Comparison of ENCODE assay signal across 9 cellular contexts in the genomic region with DNA sequence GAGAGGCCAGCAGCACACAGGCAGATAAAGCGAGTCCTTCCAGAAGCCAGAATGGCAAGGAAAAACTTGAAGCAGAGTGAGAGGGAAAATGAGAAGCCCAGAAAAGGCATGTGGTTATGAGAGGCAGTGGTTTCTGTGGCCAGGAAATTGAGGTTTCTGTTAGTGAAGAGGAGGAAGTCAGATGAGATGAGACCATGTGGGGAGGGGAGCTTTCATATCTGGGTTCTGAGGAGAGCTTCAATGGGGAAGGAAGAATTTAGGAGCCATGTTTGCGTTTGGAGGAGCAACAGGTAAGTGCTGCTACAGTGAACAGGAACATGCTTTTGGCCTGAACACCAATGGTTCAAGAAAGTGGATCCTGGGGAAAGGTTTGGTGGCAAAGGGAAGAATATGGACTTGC. TPM values are rescaled to one million over a fixed set of nuclear protein-coding genes. Genes with fewer than 3 reads are reported as not detected.
DNase-seq lines count a peak whose midpoint lies in the region; ATAC-seq and TF ChIP-seq lines count a peak whose summit lies in the region.
"Had no signal": no experiment of that assay in that cellular context is flagged by ENCODE, and none has a peak within 500 bp of the region (broad histone marks: within the 10 kb centered on the region; RNA-seq: fewer than 3 reads in every experiment).

No MANE protein-coding gene starts in this region.

- H3K4me2 ChIP-seq in mesenchymal stem cell (ENCODE audit: low read length, poor library complexity, severe bottlenecking) = no peak overlapping the region

- H4K8ac ChIP-seq in mesenchymal stem cell (ENCODE audit: low read length) = no peak overlapping the region

- H3K4me1 Mint-ChIP-seq in activated CD4-positive, alpha-beta T cell treated with anti-CD3 and anti-CD28 coated beads, Interleukin-2, amount 10 ng/mL, durations not matched to agents 7 days and 5 days = peaks cover 24% of the 10 kb centered on the region

- no peak overlapping the region for H2AFZ ChIP-seq in mesenchymal stem cell (ENCODE audit: low read depth, low read length)

- H3K4me1 ChIP-seq in mesenchymal stem cell (ENCODE audit: control insufficient read depth, insufficient read depth, low read depth, low read length) (no peaks in the 10 kb centered on the region), testis (no peaks in the 10 kb centered on the region)

- H2BK5ac ChIP-seq in mesenchymal stem cell (ENCODE audit: low read depth, low read length, poor library complexity, severe bottlenecking) = no peak overlapping the region

- no peaks in the 10 kb centered on the region for H3K36me3 ChIP-seq in mesenchymal stem cell (ENCODE audit: control insufficient read depth in 1 of 2, insufficient read depth in 2 of 2, low read depth in 1 of 2, low read length in 2 of 2)
- H3K36me3 ChIP-seq in testis (ENCODE audit: low read depth, missing control alignments) = no peaks in the 10 kb centered on the region

- no peak overlapping the region for H3K4me3 ChIP-seq in mesenchymal stem cell (ENCODE audit: insufficient read depth in 1 of 2, low read depth in 1 of 2, low read length in 2 of 2)
- H3K4me3 ChIP-seq in testis = no peak overlapping the region

- DNase-seq in activated CD4-positive, alpha-beta T cell treated with anti-CD3 and anti-CD28 coated beads for 4 hours = peak; percentile 4 to 5
- DNase-seq in activated CD4-positive, alpha-beta T cell treated with anti-CD3 and anti-CD28 coated beads for 1 hour = no peak
- DNase-seq in activated CD4-positive, alpha-beta T cell treated with anti-CD3 and anti-CD28 coated beads, Interleukin-2, amount 10 ng/mL, durations not matched to agents 7 days and 5 days = peak; percentile 79
- DNase-seq in stimulated activated CD8-positive, alpha-beta memory T cell treated with anti-CD3 and anti-CD28 coated beads, Interleukin-12 subunit alpha, Interleukin-12 subunit beta, amount 100 ng/mL, for 24 hours (ENCODE audit: extremely low read depth) = peak; percentile 5
- DNase-seq in mesenchymal stem cell (no peak), testis (no peak)
- DNase-seq: NCI-H524 treated with DMSO at 0.1 percent for 48 hours had no signal

- H4K91ac ChIP-seq in mesenchymal stem cell (ENCODE audit: low read length) = no peak overlapping the region

- H3K27ac Mint-ChIP-seq in activated CD4-positive, alpha-beta T cell treated with anti-CD3 and anti-CD28 coated beads, Interleukin-2, amount 10 ng/mL, durations not matched to agents 7 days and 5 days = no peak overlapping the region

- H3K9me3 Mint-ChIP-seq in activated CD4-positive, alpha-beta T cell treated with anti-CD3 and anti-CD28 coated beads, Interleukin-2, amount 10 ng/mL, durations not matched to agents 7 days and 5 days = no peaks in the 10 kb centered on the region

- WGBS in mesenchymal stem cell = 74% methylated on average over 2 of the region's 2 CpGs
- 84 to 87% methylated on average over 2 of the region's 2 CpGs for WGBS in testis, 2 donors

- CTCF ChIA-PET in activated CD4-positive, alpha-beta T cell treated with anti-CD3 and anti-CD28 coated beads, Interleukin-2, amount 10 ng/mL, durations not matched to agents 7 days and 5 days (lab: Charles Lee) = no interaction called here

- H3K4me3 Mint-ChIP-seq in activated CD4-positive, alpha-beta T cell treated with anti-CD3 and anti-CD28 coated beads, Interleukin-2, amount 10 ng/mL, durations not matched to agents 7 days and 5 days = peak overlapping the region; percentile 0

- ATAC-seq in HG03342 (IDR thresholded peaks at IDR 0.05; ENCODE audit: unreplicated experiment) = peak; percentile 70
- no peak for ATAC-seq in GM18520 (IDR thresholded peaks at IDR 0.05; ENCODE audit: unreplicated experiment)

- H3K18ac ChIP-seq in mesenchymal stem cell (ENCODE audit: low read depth in 1 of 2, low read length in 2 of 2) = no peak overlapping the region

- H3K9me3 ChIP-seq in mesenchymal stem cell (ENCODE audit: control insufficient read depth, low read length) (no peaks in the 10 kb centered on the region), testis (no peaks in the 10 kb centered on the region)

- H3K4ac ChIP-seq in mesenchymal stem cell (ENCODE audit: low read depth in 1 of 2, low read length in 2 of 2) = no peak overlapping the region

- no peak overlapping the region for H3K27ac ChIP-seq in mesenchymal stem cell (ENCODE audit: low read length, poor library complexity, severe bottlenecking)
- H3K27ac ChIP-seq in testis = no peak overlapping the region

- TF ChIP-seq CTCF in testis (IDR thresholded peaks at IDR 0.05) = no peak

- H3K14ac ChIP-seq in mesenchymal stem cell (ENCODE audit: low read length in 2 of 2) = no peak overlapping the region

- H2AK5ac ChIP-seq in mesenchymal stem cell (ENCODE audit: low read length, severe bottlenecking) = no peak overlapping the region

- POLR2A ChIA-PET in activated CD4-positive, alpha-beta T cell treated with anti-CD3 and anti-CD28 coated beads, Interleukin-2, amount 10 ng/mL, durations not matched to agents 7 days and 5 days (lab: Charles Lee) = no interaction called here

- no peak overlapping the region for H3K9ac ChIP-seq in mesenchymal stem cell (ENCODE audit: low read length)

- peaks cover 61% of the 10 kb centered on the region for H3K27me3 Mint-ChIP-seq in activated CD4-positive, alpha-beta T cell treated with anti-CD3 and anti-CD28 coated beads, Interleukin-2, amount 10 ng/mL, durations not matched to agents 7 days and 5 days

- H2BK120ac ChIP-seq in mesenchymal stem cell (ENCODE audit: low read depth, low read length) = no peak overlapping the region

- intact Hi-C loops in testis (cut with DNase I; ENCODE audit: low total_unique reads) = no loop called here

- no peak overlapping the region for H2BK15ac ChIP-seq in mesenchymal stem cell (ENCODE audit: low read depth, poor library complexity, severe bottlenecking)

- no peaks in the 10 kb centered on the region for H3K79me1 ChIP-seq in mesenchymal stem cell (replicated peaks; ENCODE audit: low read length, poor library complexity, severe bottlenecking)

- peaks cover 0 to 5% of the 10 kb centered on the region in 2 experiments for H3K27me3 ChIP-seq in mesenchymal stem cell (ENCODE audit: control insufficient read depth in 1 of 2, insufficient read depth in 1 of 2, low read length in 2 of 2)
- no peaks in the 10 kb centered on the region for H3K27me3 ChIP-seq in testis

- peaks cover 2% of the 10 kb centered on the region for H3K36me3 Mint-ChIP-seq in activated CD4-positive, alpha-beta T cell treated with anti-CD3 and anti-CD28 coated beads, Interleukin-2, amount 10 ng/mL, durations not matched to agents 7 days and 5 days (ENCODE audit: low read depth)

- no peak overlapping the region for H2BK12ac ChIP-seq in mesenchymal stem cell (ENCODE audit: low read length in 2 of 2)

- no peak overlapping the region for H3K23ac ChIP-seq in mesenchymal stem cell (ENCODE audit: low read length in 2 of 2)

- TF ChIP-seq POLR2A in testis (IDR thresholded peaks at IDR 0.05) = no peak

RNA-seq across cellular contexts. Expression of gene CD1A, which starts 6.1 kb away (rescaled TPM):
- under 1 TPM in 1 of 2 experiments, not detected in 1; 0.17 TPM for total RNA-seq in activated CD4-positive, alpha-beta T cell treated with anti-CD3 and anti-CD28 coated beads, Interleukin-2, amount 10 ng/mL, durations not matched to agents 7 days and 5 days
- polyA plus RNA-seq in mesenchymal stem cell (2013, experiment 1 of 2) = not detected
- not detected for polyA plus RNA-seq in mesenchymal stem cell (2013, experiment 2 of 2)
- under 1 TPM; 0.24 to 0.25 TPM for total RNA-seq in testis
- not detected for polyA plus RNA-seq in testis (ENCODE audit: insufficient read depth, low read depth, low replicate concordance)

RNA-seq across cellular contexts. Expression of gene CD1C, which starts 41.6 kb away (rescaled TPM):
- total RNA-seq in activated CD4-positive, alpha-beta T cell treated with anti-CD3 and anti-CD28 coated beads, Interleukin-2, amount 10 ng/mL, durations not matched to agents 7 days and 5 days = not detected
- not detected for polyA plus RNA-seq in mesenchymal stem cell (2013, experiment 1 of 2)
- polyA plus RNA-seq in mesenchymal stem cell (2013, experiment 2 of 2) = not detected
- 1 to 10 TPM in 1 of 2 donors, not detected in 1; 1.2 TPM for total RNA-seq in testis
- 3.1 TPM for polyA plus RNA-seq in testis (ENCODE audit: insufficient read depth, low read depth, low replicate concordance)

Comparison
In these comparisons a context has a peak if more than half of its experiments do, and no peak if none do; other contexts are left out.
1. DNase-seq: peak in activated CD4-positive, alpha-beta T cell treated with anti-CD3 and anti-CD28 coated beads for 4 hours (2 of 2), activated CD4-positive, alpha-beta T cell treated with anti-CD3 and anti-CD28 coated beads, Interleukin-2, amount 10 ng/mL, durations not matched to agents 7 days and 5 days (single experiment) and stimulated activated CD8-positive, alpha-beta memory T cell treated with anti-CD3 and anti-CD28 coated beads, Interleukin-12 subunit alpha, Interleukin-12 subunit beta, amount 100 ng/mL, for 24 hours (single experiment); none in activated CD4-positive, alpha-beta T cell treated with anti-CD3 and anti-CD28 coated beads for 1 hour (single experiment), mesenchymal stem cell (single experiment) and testis (single experiment).